In the genomic region with DNA sequence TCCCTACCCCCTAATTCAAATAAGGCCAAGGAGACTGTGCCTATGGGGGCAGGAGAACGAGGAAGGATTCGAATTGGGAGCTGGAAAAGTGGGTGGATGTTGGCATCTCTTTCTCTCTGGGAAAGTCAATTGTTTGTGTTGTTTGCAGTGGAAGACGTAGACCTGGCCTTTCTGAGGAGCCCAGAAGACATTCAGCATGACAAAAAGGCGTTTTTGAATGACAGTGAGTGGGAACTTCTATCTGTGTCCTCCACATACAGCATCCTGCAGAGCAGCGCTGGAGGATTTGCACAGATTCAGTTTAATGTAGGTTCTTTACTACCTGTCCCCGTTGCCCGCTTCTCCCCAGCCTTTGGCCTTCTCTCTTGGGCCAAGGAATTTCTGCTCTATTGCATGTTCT, we compare ENCODE assay signal across 17 cellular contexts. TPM values are rescaled to one million over a fixed set of nuclear protein-coding genes. Genes with fewer than 3 reads are reported as not detected.
DNase-seq lines count a peak whose midpoint lies in the region; ATAC-seq and TF ChIP-seq lines count a peak whose summit lies in the region.
"Had no signal": no experiment of that assay in that cellular context is flagged by ENCODE, and none has a peak within 500 bp of the region (broad histone marks: within the 10 kb centered on the region; RNA-seq: fewer than 3 reads in every experiment).

No MANE protein-coding gene starts in this region.

- no peak overlapping the region for H3K18ac ChIP-seq in H9 (ENCODE audit: insufficient read length, low read depth, low read length)

- no peak overlapping the region for H2AK5ac ChIP-seq in H9 (ENCODE audit: insufficient read length, low read length)

- H2BK120ac ChIP-seq in H9 (ENCODE audit: low read depth, low read length, poor library complexity, severe bottlenecking): no peak overlapping the region

- peaks cover 0 to 5% (median 4%) of the 10 kb centered on the region in 3 experiments; a peak in 3 of 7 replicates for H3K36me3 Mint-ChIP-seq in H9 (ENCODE audit: insufficient read depth in 1 of 3, low read depth in 3 of 3)
- H3K36me3 Mint-ChIP-seq: CD4-positive, alpha-beta memory T cell had no signal

- H3K14ac ChIP-seq in H9 (ENCODE audit: insufficient read depth, low read length): no peak overlapping the region

- TF ChIP-seq CTCF in H9 (conservative IDR thresholded peaks at IDR 0.05) (no peak), tibial artery (IDR thresholded peaks at IDR 0.05) (no peak)

- peaks cover 0 to 3% of the 10 kb centered on the region in 2 experiments; a peak in 1 of 5 replicates for H3K9me3 Mint-ChIP-seq in H9
- H3K9me3 Mint-ChIP-seq: HFFc6 had no signal

- no peak overlapping the region; a peak in 1 of 5 replicates for H3K4me3 Mint-ChIP-seq in H9
- H3K4me3 Mint-ChIP-seq: B cell; CD4-positive, alpha-beta memory T cell; HFFc6 had no signal

- no peak overlapping the region for H3K9ac ChIP-seq in H9 (ENCODE audit: extremely low read depth, insufficient read length, low read length)
- H3K9ac ChIP-seq: GM23248 had no signal

- DNase-seq in H9 (peak; percentile 49), iPS-NIHi11 (ENCODE audit: low spot score) (peak; percentile 29), NCI-H1048 (lab: John Stamatoyannopoulos, UW) (no peak), tibial artery (no peak), NCI-H524 treated with DMSO at 0.1 percent for 48 hours (lab: John Stamatoyannopoulos, UW) (no peak)
- DNase-seq: C1 segment of cervical spinal cord; CD4-positive, alpha-beta memory T cell; DMS79 treated with DMSO at 0.1 percent for 48 hours; EL; GDM1; GM23248; HCEC 1CT; HFFc6 had no signal

- H3K4me1 Mint-ChIP-seq in H9: peaks cover 36 to 41% of the 10 kb centered on the region in 2 experiments

- no peak overlapping the region for H4K91ac ChIP-seq in H9 (ENCODE audit: insufficient read length, low read depth, low read length)

- H3K27me3 ChIP-seq in H9 (ENCODE audit: insufficient read depth, low read length) (no peaks in the 10 kb centered on the region), tibial artery (peaks cover 0 to 2% of the 10 kb centered on the region in 2 donors)

- H3K27ac Mint-ChIP-seq in H9: peak overlapping the region in 2 of 3 experiments; percentile 40 to 63; a peak in 4 of 7 replicates
- H3K27ac Mint-ChIP-seq: B cell; CD4-positive, alpha-beta memory T cell; HFFc6 had no signal

- H2BK12ac ChIP-seq in H9 (ENCODE audit: insufficient read length, low read depth, low read length): no peak overlapping the region

- H3K79me1 ChIP-seq in H9 (ENCODE audit: insufficient read depth, low read depth, low read length, poor library complexity, severe bottlenecking): no peaks in the 10 kb centered on the region

- no peak overlapping the region for H2AFZ ChIP-seq in H9 (ENCODE audit: low read length)
- H2AFZ ChIP-seq: GM23248 had no signal

- no peak overlapping the region for H4K8ac ChIP-seq in H9 (replicated peaks; ENCODE audit: insufficient read length, low read depth, low read length)

- H3K27me3 Mint-ChIP-seq in H9 (ENCODE audit: low read depth): peaks cover 3% of the 10 kb centered on the region; the same call in 1 of the 2 replicates

- H3K23ac ChIP-seq in H9 (ENCODE audit: insufficient read length, low read depth, low read length): no peak overlapping the region

- no peaks in the 10 kb centered on the region for H3K23me2 ChIP-seq in H9 (ENCODE audit: insufficient read length, low read depth, low read length, poor library complexity, severe bottlenecking)

- H3K4me1 ChIP-seq in H9 (ENCODE audit: insufficient read depth, low read length) (peaks cover 6% of the 10 kb centered on the region), tibial artery (no peaks in the 10 kb centered on the region)

- H3K56ac ChIP-seq in H9 (ENCODE audit: insufficient read length, low read depth, low read length): no peak overlapping the region

- no peak for ATAC-seq in HG02852 (IDR thresholded peaks at IDR 0.05; ENCODE audit: unreplicated experiment)
- ATAC-seq: K562 had no signal

- WGBS in H9 (ENCODE audit: extremely low coverage, insufficient read length, low lambda C conversion rate): no CpG with 5 or more reads among the region's 7 CpGs

- H3K27ac ChIP-seq in H9 (ENCODE audit: insufficient read length, low read depth, low read length) (no peak overlapping the region), angular gyrus (ENCODE audit: low read depth, low read length) (peak overlapping the region; percentile 8), tibial artery (no peak overlapping the region)
- H3K27ac ChIP-seq: GM23248 had no signal

- H4K20me1 ChIP-seq in H9 (ENCODE audit: control insufficient read depth, insufficient read depth, insufficient read length): no peaks in the 10 kb centered on the region

- H3K4me3 ChIP-seq in tibial artery: no peak overlapping the region
- H3K4me3 ChIP-seq: GM23248, K562 had no signal

- H3K9me3 ChIP-seq in H9 (ENCODE audit: control insufficient read depth, low read depth, low read length): no peaks in the 10 kb centered on the region
- H3K9me3 ChIP-seq in tibial artery: no peaks in the 10 kb centered on the region

- no peaks in the 10 kb centered on the region for H3K79me2 ChIP-seq in H9 (ENCODE audit: insufficient read depth, low read length)

- no peak overlapping the region for H3K4ac ChIP-seq in H9 (ENCODE audit: low read depth, low read length)

- no peak overlapping the region for H2BK5ac ChIP-seq in H9 (ENCODE audit: insufficient read length, low read length)

- no peak overlapping the region for H2BK15ac ChIP-seq in H9 (ENCODE audit: low read depth, low read length)

- no peak overlapping the region for H4K5ac ChIP-seq in H9 (ENCODE audit: insufficient read length, low read depth, low read length)

- no peak overlapping the region for H2BK20ac ChIP-seq in H9 (ENCODE audit: low read depth, low read length, poor library complexity, severe bottlenecking)

- intact Hi-C loops in tibial artery (cut with DNase I; ENCODE audit: low total_unique reads): no loop called here

- no peak overlapping the region for H3K4me2 ChIP-seq in H9 (ENCODE audit: insufficient read depth, insufficient read length, low read length)

- H3K36me3 ChIP-seq in tibial artery: no peaks in the 10 kb centered on the region

- no peak overlapping the region for H3T11ph ChIP-seq in H9 (ENCODE audit: low read length)

RNA-seq across cellular contexts. Expression of a gene that starts 28.2 kb away (rescaled TPM):
- not detected in 2 replicates for total RNA-seq in H9 (2021)
- total RNA-seq: B cell; CD4-positive, alpha-beta memory T cell; GM23248; HFFc6; K562 had no signal

RNA-seq across cellular contexts. Expression of a gene that starts 42.1 kb away (rescaled TPM):
- total RNA-seq in H9 (2021): 3.5 and 4.1 TPM in 2 replicates
- total RNA-seq: CD4-positive, alpha-beta memory T cell; GM23248; HFFc6; K562 had no signal

RNA-seq across cellular contexts. Expression of a gene that starts 57.4 kb away (rescaled TPM):
- total RNA-seq in H9 (2021): 98.8 and 107 TPM in 2 replicates

Comparison
In these comparisons a context has a peak if more than half of its experiments do, and no peak if none do; other contexts are left out.
1. DNase-seq: peak in H9 (single experiment) and iPS-NIHi11 (single experiment); none in NCI-H1048 (single experiment), tibial artery (0 of 2) and NCI-H524 treated with DMSO at 0.1 percent for 48 hours (single experiment).